In genomic region chr15:88741671-88742070, GRCh38 we compare ENCODE assay signal across 26 cellular contexts.
"Had no signal": no experiment of that assay in that cellular context is flagged by ENCODE, and none has a peak within 500 bp of the region (broad histone marks: within the 10 kb centered on the region; RNA-seq: fewer than 3 reads in every experiment).

No MANE protein-coding gene starts in this region.

- H3K36me3 ChIP-seq: esophagus squamous epithelium, heart right ventricle, left lung, thoracic aorta, transverse colon, upper lobe of right lung, uterus had no signal

- DNase-seq: central memory CD4-positive, alpha-beta T cell; effector CD8-positive, alpha-beta T cell; endodermal cell; esophagus squamous epithelium; foreskin melanocyte; glutamatergic neuron; heart right ventricle; left cardiac atrium; left lung; mesendoderm; naive thymus-derived CD8-positive, alpha-beta T cell; nephron progenitor cell; occipital lobe; psoas muscle; right cardiac atrium; small intestine; stimulated activated CD4-positive, alpha-beta T cell treated with anti-CD3 and anti-CD28 coated beads, Interleukin-15, amount 100 ng/mL, for 24 hours; stimulated activated CD4-positive, alpha-beta T cell treated with anti-CD3 and anti-CD28 coated beads, Interleukin-2, amount 100 ng/mL, for 48 hours; stimulated activated naive CD4-positive, alpha-beta T cell treated with Interleukin-2 at 50 U/mL for 16 hours; transverse colon; upper lobe of right lung; uterus had no signal

- H3K27ac ChIP-seq: epithelial cell of prostate, esophagus squamous epithelium, heart right ventricle, left lung, psoas muscle, thoracic aorta, transverse colon, upper lobe of right lung, uterus had no signal

- FAIRE-seq: colon, islet of Langerhans, small intestine had no signal

- H3K4me1 ChIP-seq: esophagus squamous epithelium, heart right ventricle, left lung, psoas muscle, transverse colon, upper lobe of right lung, uterus had no signal

- H3K9me3 ChIP-seq: esophagus squamous epithelium, heart right ventricle, left lung, psoas muscle, thoracic aorta, transverse colon, upper lobe of right lung, uterus had no signal

- H3K4me3 ChIP-seq: esophagus squamous epithelium, heart right ventricle, left lung, psoas muscle, thoracic aorta, transverse colon, upper lobe of right lung, uterus had no signal

- ATAC-seq: left cardiac atrium; left lung; naive thymus-derived CD8-positive, alpha-beta T cell; psoas muscle; upper lobe of right lung had no signal

- H3K27me3 ChIP-seq: uterus had no signal
